In genomic region chr1:45543599-45544417, GRCh38 we compare ENCODE assay signal across 8 cellular contexts. TPM values are rescaled to one million over a fixed set of nuclear protein-coding genes. Genes with fewer than 3 reads are reported as not detected.
DNase-seq lines count a peak whose midpoint lies in the region; ATAC-seq and TF ChIP-seq lines count a peak whose summit lies in the region.

No MANE protein-coding gene starts in this region.

- ATAC-seq in mucosa of descending colon, result peak; percentile 73

- no peaks in the 10 kb centered on the region for H3K9me3 ChIP-seq in mucosa of descending colon

- no peaks in the 10 kb centered on the region for H3K4me1 ChIP-seq in mucosa of descending colon (ENCODE audit: low read depth)

- H3K4me3 ChIP-seq in mucosa of descending colon, result no peak overlapping the region

- H3K36me3 ChIP-seq in mucosa of descending colon (ENCODE audit: low read depth), result no peaks in the 10 kb centered on the region

- DNase-seq in SIG-M5 treated with dmso at 0.1 percent for 504 hours (lab: John Stamatoyannopoulos, UW; ENCODE audit: unreplicated experiment) (peak; percentile 88), SIG-M5 (lab: John Stamatoyannopoulos, UW) (no peak), T-helper 22 cell (ENCODE audit: low read depth) (peak; percentile 79), anterior cingulate cortex (lab: John Stamatoyannopoulos, UW) (peak in 31 of 58 donors; percentile 2 to 43 (median 17)), mucosa of descending colon (peak; percentile 47 to 76 (median 67)), NCI-H2196 (lab: John Stamatoyannopoulos, UW; ENCODE audit: unreplicated experiment) (no peak), RKO (ENCODE audit: low spot score) (no peak)
- peak; percentile 46 to 65 for DNase-seq in stimulated activated CD8-positive, alpha-beta memory T cell treated with anti-CD3 and anti-CD28 coated beads, Interleukin-7, amount 100 ng/mL, for 48 hours (ENCODE audit: extremely low read depth in 1 of 2, low read depth in 1 of 2)

- intact Hi-C loops in mucosa of descending colon (cut with DNase I, micrococcal nuclease), result no loop called here

- no peak for TF ChIP-seq CTCF in mucosa of descending colon (IDR thresholded peaks at IDR 0.05)

RNA-seq across cellular contexts. Expression of gene AKR1A1, which starts 6.8 kb away (rescaled TPM):
- total RNA-seq in mucosa of descending colon, result 100 to 1,000 TPM; 118 to 206 (median 190) TPM

RNA-seq across cellular contexts. Expression of gene PRDX1, which starts 22.1 kb away (rescaled TPM):
- 100 to 1,000 TPM; 248 to 306 (median 295) TPM for total RNA-seq in mucosa of descending colon

RNA-seq across cellular contexts. Expression of gene NASP, which starts 40.0 kb away (rescaled TPM):
- 10 to 100 TPM; 51.5 to 69.1 (median 60.1) TPM for total RNA-seq in mucosa of descending colon

RNA-seq across cellular contexts. Expression of gene MMACHC, which starts 43.7 kb away (rescaled TPM):
- 10 to 100 TPM in 2 of 3 donors, 1 to 10 TPM in 1; 9.2 to 12.4 (median 11.2) TPM for total RNA-seq in mucosa of descending colon

RNA-seq across cellular contexts. Expression of gene CCDC163, which starts 43.9 kb away (rescaled TPM):
- total RNA-seq in mucosa of descending colon, result 1 to 10 TPM; 1.3 to 1.6 (median 1.5) TPM

Comparison
In these comparisons a context has a peak if more than half of its experiments do, and no peak if none do; other contexts are left out.
1. DNase-seq: peak in SIG-M5 treated with dmso at 0.1 percent for 504 hours (single experiment), T-helper 22 cell (single experiment), anterior cingulate cortex (31 of 58), mucosa of descending colon (3 of 3) and stimulated activated CD8-positive, alpha-beta memory T cell treated with anti-CD3 and anti-CD28 coated beads, Interleukin-7, amount 100 ng/mL, for 48 hours (2 of 2); none in SIG-M5 (single experiment), NCI-H2196 (single experiment) and RKO (single experiment).